ENCODE assay signal across 8 cellular contexts in genomic region chr10:98242823-98243222, GRCh38. TPM values are rescaled to one million over a fixed set of nuclear protein-coding genes. Genes with fewer than 3 reads are reported as not detected.
A peak's percentile ranks its signal among the peaks of the same experiment; 100 is the strongest.
DNase-seq lines count a peak whose midpoint lies in the region; ATAC-seq and TF ChIP-seq lines count a peak whose summit lies in the region.

No MANE protein-coding gene starts in this region.

- H3K36me3 Mint-ChIP-seq in activated CD8-positive, alpha-beta T cell treated with anti-CD3 and anti-CD28 coated beads for 36 hours (ENCODE audit: low read depth): peaks cover 24% of the 10 kb centered on the region
- H3K36me3 Mint-ChIP-seq in natural killer cell treated with Interleukin-12 subunit alpha and Interleukin-12 subunit beta and Interleukin-15 and Interleukin-18, amount 100 ng/mL, for 72 hours: peaks cover 29% of the 10 kb centered on the region

- H3K27ac Mint-ChIP-seq in activated CD8-positive, alpha-beta T cell treated with anti-CD3 and anti-CD28 coated beads for 36 hours: no peak overlapping the region
- H3K27ac Mint-ChIP-seq in natural killer cell treated with Interleukin-12 subunit alpha and Interleukin-12 subunit beta and Interleukin-15 and Interleukin-18, amount 100 ng/mL, for 72 hours: no peak overlapping the region

- H3K4me1 ChIP-seq in body of pancreas (no peaks in the 10 kb centered on the region), right lobe of liver (no peaks in the 10 kb centered on the region)

- DNase-seq in BJ (ENCODE audit: low read depth): no peak
- DNase-seq in body of pancreas: no peak
- no peak for DNase-seq in right lobe of liver
- DNase-seq in activated CD8-positive, alpha-beta T cell treated with anti-CD3 and anti-CD28 coated beads for 36 hours: no peak
- no peak for DNase-seq in stimulated activated CD4-positive, alpha-beta T cell treated with anti-CD3 and anti-CD28 coated beads, Interleukin-4, amount 100 ng/mL, for 4 hours
- no peak for DNase-seq in natural killer cell treated with Interleukin-12 subunit alpha and Interleukin-12 subunit beta and Interleukin-15 and Interleukin-18, amount 100 ng/mL, for 72 hours (ENCODE audit: low spot score)

- no peak for ATAC-seq in body of pancreas
- peak in 1 of 4 donors; percentile 26 for ATAC-seq in right lobe of liver
- ATAC-seq in activated CD8-positive, alpha-beta T cell treated with anti-CD3 and anti-CD28 coated beads for 36 hours: no peak
- ATAC-seq in HG03097 (IDR thresholded peaks at IDR 0.05; ENCODE audit: low FRiP score, unreplicated experiment): no peak
- no peak for ATAC-seq in natural killer cell treated with Interleukin-12 subunit alpha and Interleukin-12 subunit beta and Interleukin-15 and Interleukin-18, amount 100 ng/mL, for 72 hours

- POLR2A ChIA-PET in BJ (lab: Charles Lee): interaction anchor here (0.5 kb wide), 1 partner anchor 144 kb away, joined by 6 read pairs; no protein-coding TSS in a partner anchor
- POLR2A ChIA-PET in activated CD8-positive, alpha-beta T cell treated with anti-CD3 and anti-CD28 coated beads for 36 hours (lab: Charles Lee): no interaction called here

- no peaks in the 10 kb centered on the region for H3K9me3 ChIP-seq in body of pancreas
- H3K9me3 ChIP-seq in right lobe of liver: no peaks in the 10 kb centered on the region

- H3K27ac ChIP-seq in body of pancreas (no peak overlapping the region), right lobe of liver (no peak overlapping the region)

- TF ChIP-seq EP300 in Ishikawa (IDR thresholded peaks at IDR 0.05; ENCODE audit: borderline replicate concordance): no peak

- H3K4me3 ChIP-seq in BJ (ENCODE audit: low read depth, low read length) (no peak overlapping the region), body of pancreas (no peak overlapping the region), right lobe of liver (no peak overlapping the region)

- H3K36me3 ChIP-seq in BJ (ENCODE audit: control insufficient read depth, insufficient read depth, low read length) (peaks cover 3% of the 10 kb centered on the region; the same call in 1 of the 2 replicates), body of pancreas (replicated peaks in 1 of 2; ENCODE audit: insufficient read depth in 1 of 2, low read depth in 2 of 2) (peaks cover 0 to 10% of the 10 kb centered on the region in 2 donors), right lobe of liver (peaks cover 0 to 27% (median 5%) of the 10 kb centered on the region in 4 donors)

- no peak for TF ChIP-seq POLR2A in body of pancreas (IDR thresholded peaks at IDR 0.05)
- no peak for TF ChIP-seq POLR2A in right lobe of liver (IDR thresholded peaks at IDR 0.05)

- no peak overlapping the region for H3K4me3 Mint-ChIP-seq in activated CD8-positive, alpha-beta T cell treated with anti-CD3 and anti-CD28 coated beads for 36 hours
- H3K4me3 Mint-ChIP-seq in natural killer cell treated with Interleukin-12 subunit alpha and Interleukin-12 subunit beta and Interleukin-15 and Interleukin-18, amount 100 ng/mL, for 72 hours: no peak overlapping the region

- peaks cover 1% of the 10 kb centered on the region for H3K4me1 Mint-ChIP-seq in activated CD8-positive, alpha-beta T cell treated with anti-CD3 and anti-CD28 coated beads for 36 hours (ENCODE audit: low read depth)
- no peaks in the 10 kb centered on the region for H3K4me1 Mint-ChIP-seq in natural killer cell treated with Interleukin-12 subunit alpha and Interleukin-12 subunit beta and Interleukin-15 and Interleukin-18, amount 100 ng/mL, for 72 hours (ENCODE audit: low read depth in 2 of 2)

- H3K27me3 ChIP-seq in BJ (ENCODE audit: control insufficient read depth, insufficient read depth, low read length) (no peaks in the 10 kb centered on the region), body of pancreas (no peaks in the 10 kb centered on the region), right lobe of liver (no peaks in the 10 kb centered on the region)

- CTCF ChIA-PET in BJ (lab: Yijun Ruan, JAX): interaction anchor here (0.5 to 6.4 kb wide), 15 partner anchors 12 to 169 kb away, joined by 3 to 64 read pairs (median 4); no protein-coding TSS in a partner anchor
- CTCF ChIA-PET in activated CD8-positive, alpha-beta T cell treated with anti-CD3 and anti-CD28 coated beads for 36 hours (lab: Charles Lee): no interaction called here

- H3K9me3 Mint-ChIP-seq in activated CD8-positive, alpha-beta T cell treated with anti-CD3 and anti-CD28 coated beads for 36 hours: no peaks in the 10 kb centered on the region
- H3K9me3 Mint-ChIP-seq in natural killer cell treated with Interleukin-12 subunit alpha and Interleukin-12 subunit beta and Interleukin-15 and Interleukin-18, amount 100 ng/mL, for 72 hours: no peaks in the 10 kb centered on the region

- H3K27me3 Mint-ChIP-seq in activated CD8-positive, alpha-beta T cell treated with anti-CD3 and anti-CD28 coated beads for 36 hours: no peaks in the 10 kb centered on the region
- H3K27me3 Mint-ChIP-seq in natural killer cell treated with Interleukin-12 subunit alpha and Interleukin-12 subunit beta and Interleukin-15 and Interleukin-18, amount 100 ng/mL, for 72 hours: no peaks in the 10 kb centered on the region

- TF ChIP-seq RAD21 in Ishikawa (IDR thresholded peaks at IDR 0.05; ENCODE audit: low read depth): peak; percentile 86

- peak; percentile 57 for TF ChIP-seq CTCF in BJ (IDR thresholded peaks at IDR 0.05; ENCODE audit: insufficient read depth, low read depth, low read length)
- TF ChIP-seq CTCF in body of pancreas (IDR thresholded peaks at IDR 0.05): peak in 4 of 7 experiments; percentile 30 to 44 (median 40)
- TF ChIP-seq CTCF in right lobe of liver (IDR thresholded peaks at IDR 0.05): peak; percentile 25 to 41 (median 26)
- TF ChIP-seq CTCF in activated CD8-positive, alpha-beta T cell treated with anti-CD3 and anti-CD28 coated beads for 36 hours (IDR thresholded peaks at IDR 0.05): no peak

- WGBS in body of pancreas, 2 donors: 69 to 77% methylated on average over 1 of the region's 1 CpG
- WGBS in right lobe of liver (ENCODE audit: insufficient coverage, low coverage, low lambda C conversion rate, missing lambda C conversion rate): 77% methylated on average over 1 of the region's 1 CpG

- intact Hi-C loops in body of pancreas (cut with DNase I) (no loop called here), right lobe of liver (cut with DNase I) (no loop called here)
- intact Hi-C loops in activated CD8-positive, alpha-beta T cell treated with anti-CD3 and anti-CD28 coated beads for 36 hours (cut with micrococcal nuclease): no loop called here

TF ChIP-seq in Ishikawa, 13 proteins besides CTCF, POLR2A, EP300 and RAD21:
- TF ChIP-seq FOXM1 (IDR thresholded peaks at IDR 0.05; ENCODE audit: borderline replicate concordance, low read depth) (no peak), YY1 (IDR thresholded peaks at IDR 0.05; ENCODE audit: low read depth) (no peak), ZBTB7A (IDR thresholded peaks at IDR 0.05; ENCODE audit: low read depth) (no peak), TCF12 (IDR thresholded peaks at IDR 0.05; ENCODE audit: low read depth) (no peak), MAX (IDR thresholded peaks at IDR 0.05) (no peak), TAF1 (IDR thresholded peaks at IDR 0.05; ENCODE audit: low read depth) (no peak), NFIC (IDR thresholded peaks at IDR 0.05) (no peak), EGR1 (IDR thresholded peaks at IDR 0.05) (no peak), REST (IDR thresholded peaks at IDR 0.05; ENCODE audit: low read depth) (no peak), TEAD4 (IDR thresholded peaks at IDR 0.05) (no peak), CREB1 (IDR thresholded peaks at IDR 0.05; ENCODE audit: low read depth) (no peak), CEBPB (IDR thresholded peaks at IDR 0.05) (no peak), USF1 (IDR thresholded peaks at IDR 0.05) (no peak)

RNA-seq across cellular contexts. Expression of gene LOXL4, which starts 25.2 kb away (rescaled TPM):
- 67.9 and 75.5 TPM in 2 replicates for polyA plus RNA-seq in BJ (2011; rRNA removed)
- polyA minus RNA-seq in BJ (2011; rRNA and poly(A)+ RNA removed): 32.5 and 61.1 TPM in 2 replicates
- total RNA-seq in body of pancreas (10 to 100 TPM in 1 of 2 donors, 1 to 10 TPM in 1; 8.9 to 10.6 TPM), right lobe of liver (10 to 100 TPM in 3 of 6 experiments, 1 to 10 TPM in 1, under 1 TPM in 2; 0.51 to 33.4 (median 10.8) TPM)
- total RNA-seq in activated CD8-positive, alpha-beta T cell treated with anti-CD3 and anti-CD28 coated beads for 36 hours: not detected
- total RNA-seq in natural killer cell treated with Interleukin-12 subunit alpha and Interleukin-12 subunit beta and Interleukin-15 and Interleukin-18, amount 100 ng/mL, for 72 hours: not detected
